In the genomic region with DNA sequence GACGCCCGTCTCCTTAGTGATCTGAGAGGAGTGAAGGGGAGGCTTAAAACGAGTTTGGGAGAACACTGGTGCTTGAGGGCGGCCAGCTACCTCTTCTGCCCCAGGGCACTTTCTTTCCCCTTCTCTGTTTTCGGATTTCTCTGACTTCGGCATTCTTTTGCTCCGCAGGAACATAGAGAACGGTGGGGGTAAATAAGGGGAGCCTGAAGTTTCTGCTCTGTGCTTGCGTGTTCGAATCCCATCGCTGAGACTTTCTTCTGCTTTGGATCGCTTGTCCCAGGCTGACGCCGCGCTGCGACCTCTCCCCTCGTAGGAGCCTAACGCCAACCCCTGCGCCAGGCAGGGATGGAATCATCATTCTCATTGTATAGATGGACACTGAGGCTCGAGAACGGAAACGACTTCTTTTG, we compare ENCODE assay signal across 10 cellular contexts. TPM values are rescaled to one million over a fixed set of nuclear protein-coding genes. Genes with fewer than 3 reads are reported as not detected.
DNase-seq lines count a peak whose midpoint lies in the region; ATAC-seq and TF ChIP-seq lines count a peak whose summit lies in the region.
"Had no signal": no experiment of that assay in that cellular context is flagged by ENCODE, and none has a peak within 500 bp of the region (broad histone marks: within the 10 kb centered on the region; RNA-seq: fewer than 3 reads in every experiment).

No MANE protein-coding gene starts in this region.

- H3K27ac ChIP-seq in CD4-positive, alpha-beta T cell (ENCODE audit: low read depth, low read length): no peak overlapping the region
- no peak overlapping the region for H3K27ac ChIP-seq in coronary artery
- H3K27ac ChIP-seq: esophagus squamous epithelium had no signal

- no peaks in the 10 kb centered on the region for H3K36me3 Mint-ChIP-seq in CD4-positive, alpha-beta T cell (ENCODE audit: low read depth)
- peaks cover 1% of the 10 kb centered on the region for H3K36me3 Mint-ChIP-seq in IgD-negative memory B cell
- H3K36me3 Mint-ChIP-seq in neural crest cell (ENCODE audit: low read depth): no peaks in the 10 kb centered on the region

- no peak for TF ChIP-seq CTCF in CD4-positive, alpha-beta T cell (IDR thresholded peaks at IDR 0.05)
- TF ChIP-seq CTCF in coronary artery (IDR thresholded peaks at IDR 0.05): no peak
- no peak for TF ChIP-seq CTCF in neural crest cell (conservative IDR thresholded peaks at IDR 0.05)

- H3K4me3 ChIP-seq in coronary artery: peak overlapping the region; percentile 41

- CTCF ChIA-PET in CD4-positive, alpha-beta T cell (lab: Charles Lee): interaction anchor here (1.2 to 1.6 kb wide), 3 partner anchors 22 to 356 kb away, joined by 3 to 5 read pairs (median 4); no protein-coding TSS in a partner anchor

- peaks cover 90% of the 10 kb centered on the region for H3K27me3 Mint-ChIP-seq in CD4-positive, alpha-beta T cell
- H3K27me3 Mint-ChIP-seq in IgD-negative memory B cell: peaks cover 67% of the 10 kb centered on the region
- H3K27me3 Mint-ChIP-seq in neural crest cell (ENCODE audit: low read depth): peaks cover 86% of the 10 kb centered on the region

- ATAC-seq in CD4-positive, alpha-beta T cell (ENCODE audit: poor library complexity): no peak

- H3K9me3 ChIP-seq in CD4-positive, alpha-beta T cell (ENCODE audit: control insufficient read depth, low read length): no peaks in the 10 kb centered on the region
- H3K9me3 ChIP-seq: esophagus squamous epithelium had no signal

- peaks cover 92% of the 10 kb centered on the region for H3K27me3 ChIP-seq in CD4-positive, alpha-beta T cell (ENCODE audit: control insufficient read depth, insufficient read depth, low read length)

- no peak overlapping the region for H3K27ac Mint-ChIP-seq in CD4-positive, alpha-beta T cell
- H3K27ac Mint-ChIP-seq in IgD-negative memory B cell (peak overlapping the region in 2 of 3 donors; percentile 59 to 91), neural crest cell (ENCODE audit: unreplicated experiment) (no peak overlapping the region)

- H3K9me3 Mint-ChIP-seq in CD4-positive, alpha-beta T cell: no peaks in the 10 kb centered on the region
- H3K9me3 Mint-ChIP-seq in IgD-negative memory B cell: peaks cover 0 to 7% (median 4%) of the 10 kb centered on the region in 3 donors
- no peaks in the 10 kb centered on the region for H3K9me3 Mint-ChIP-seq in neural crest cell

- H3K4me1 Mint-ChIP-seq in CD4-positive, alpha-beta T cell (ENCODE audit: low read depth): peaks cover 56% of the 10 kb centered on the region
- peaks cover 17 to 33% (median 19%) of the 10 kb centered on the region in 3 donors for H3K4me1 Mint-ChIP-seq in IgD-negative memory B cell
- peaks cover 39% of the 10 kb centered on the region for H3K4me1 Mint-ChIP-seq in neural crest cell

- H3K4me3 Mint-ChIP-seq in CD4-positive, alpha-beta T cell: peak overlapping the region; percentile 23
- H3K4me3 Mint-ChIP-seq in IgD-negative memory B cell (peak overlapping the region; percentile 5 to 73 (median 40)), neural crest cell (peak overlapping the region; percentile 86)

- no peak for DNase-seq in CD4-positive, alpha-beta T cell
- no peak for DNase-seq in coronary artery (ENCODE audit: low spot score)
- no peak for DNase-seq in neural crest cell (ENCODE audit: low read depth, low spot score)
- DNase-seq in stimulated activated CD4-positive, alpha-beta T cell treated with anti-CD3 and anti-CD28 coated beads, Interleukin-2, amount 100 ng/mL, for 48 hours: no peak
- no peak for DNase-seq in NCI-H446 treated with DMSO at 0.1 percent for 48 hours (lab: John Stamatoyannopoulos, UW)
- DNase-seq in middle frontal gyrus (ENCODE audit: extremely low spot score, low spot score): no peak
- DNase-seq in medulla oblongata (ENCODE audit: extremely low spot score): no peak
- DNase-seq: esophagus squamous epithelium had no signal

- intact Hi-C loops in CD4-positive, alpha-beta T cell (cut with DNase I, micrococcal nuclease): loop anchor here (2.0 to 10.0 kb wide), 7 partner anchors 178 to 531 kb away; no protein-coding TSS in a partner anchor

- POLR2A ChIA-PET in CD4-positive, alpha-beta T cell (lab: Charles Lee): interaction anchor here (0.6 to 1.6 kb wide), 2 partner anchors 18 to 404 kb away, joined by 3 to 4 read pairs; no protein-coding TSS in a partner anchor

RNA-seq across cellular contexts. Expression of a gene that starts 3.0 kb away (rescaled TPM):
- not detected for total RNA-seq in CD4-positive, alpha-beta T cell
- polyA plus RNA-seq in IgD-negative memory B cell: not detected
- total RNA-seq in neural crest cell: 21.1 and 22.6 TPM in 2 replicates
- total RNA-seq: esophagus squamous epithelium; T-helper 1 cell treated with Interleukin-12 subunit alpha and Interleukin-12 subunit beta and Interleukin-4 antibody, amounts not matched to agents 30 ng/mL and 1 ng/mL, for 36 hours had no signal

RNA-seq across cellular contexts. Expression of a gene that starts 20.4 kb away (rescaled TPM):
- not detected for total RNA-seq in CD4-positive, alpha-beta T cell
- polyA plus RNA-seq in IgD-negative memory B cell: not detected
- 48.9 and 51.5 TPM in 2 replicates for total RNA-seq in neural crest cell
- total RNA-seq: esophagus squamous epithelium; T-helper 1 cell treated with Interleukin-12 subunit alpha and Interleukin-12 subunit beta and Interleukin-4 antibody, amounts not matched to agents 30 ng/mL and 1 ng/mL, for 36 hours had no signal

Comparison
In these comparisons a context has a peak if more than half of its experiments do, and no peak if none do; other contexts are left out.
1. H3K27ac Mint-ChIP-seq: peak in IgD-negative memory B cell (2 of 3); none in CD4-positive, alpha-beta T cell (single experiment) and neural crest cell (single experiment).
2. H3K4me3 Mint-ChIP-seq: peak in every context shown above with its lines; median percentile 86 in neural crest cell; 40 in IgD-negative memory B cell; 23 in CD4-positive, alpha-beta T cell.
3. RNA of a gene that starts 3.0 kb away (total RNA-seq): 21.1 to 22.6 TPM in neural crest cell; not detected in CD4-positive, alpha-beta T cell; every median in the first group is over 10 times any median in the second.
4. RNA of a gene that starts 20.4 kb away (total RNA-seq): 48.9 to 51.5 TPM in neural crest cell; not detected in CD4-positive, alpha-beta T cell; every median in the first group is over 10 times any median in the second.